8 cellular contexts compared by ENCODE assay signal in the genomic region with DNA sequence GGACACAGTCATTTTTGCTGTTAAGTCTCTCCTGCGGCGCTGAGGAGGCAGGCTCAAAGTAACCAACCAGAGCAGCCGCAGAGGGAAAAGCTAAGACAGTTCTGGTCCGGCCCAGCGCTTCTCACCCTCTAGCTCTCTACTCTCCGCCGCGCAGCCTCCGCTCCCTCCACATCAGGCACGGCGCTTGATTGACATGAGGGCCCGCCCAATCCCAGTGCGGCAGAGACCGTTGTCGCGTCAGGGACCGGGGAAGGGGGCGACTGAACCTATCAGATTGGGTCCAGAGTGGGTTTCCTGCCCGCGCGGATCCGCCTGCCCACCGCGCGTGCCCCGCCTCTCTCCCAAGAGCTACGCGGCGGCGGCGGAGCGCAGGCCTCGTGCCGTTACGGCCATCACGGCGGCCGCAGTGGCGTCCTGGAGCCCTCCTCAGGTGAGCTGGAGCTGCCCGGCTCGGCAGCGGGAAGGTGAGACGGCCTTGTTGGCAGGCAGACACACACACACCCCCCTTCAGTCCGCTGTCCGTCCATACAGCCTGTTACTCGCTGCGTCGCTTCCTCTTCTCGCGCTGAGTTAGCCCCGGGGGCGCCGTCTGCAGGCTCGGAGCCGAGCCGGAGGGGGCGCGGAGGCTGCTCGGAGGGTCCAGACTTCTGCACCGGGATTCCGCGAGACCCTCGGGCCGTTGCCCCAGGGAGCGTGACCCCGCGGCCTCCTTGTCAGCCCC. TPM values are rescaled to one million over a fixed set of nuclear protein-coding genes. Genes with fewer than 3 reads are reported as not detected.
DNase-seq lines count a peak whose midpoint lies in the region; TF ChIP-seq lines count a peak whose summit lies in the region.

A gene (plus strand): TSS at position 319 of the 721 bp plus-strand sequence. CDS start 65,794 bp downstream, outside the sequence.

- peak within 1 kb of the TSS; percentile 82 for H3K4me2 ChIP-seq in neuronal stem cell (ENCODE audit: insufficient read depth, low read length, poor library complexity, severe bottlenecking)

- peak within 1 kb of the TSS; percentile 96 for H2BK120ac ChIP-seq in neuronal stem cell (ENCODE audit: low read depth, low read length)

- H3K14ac ChIP-seq in neuronal stem cell (ENCODE audit: low read length) = peak within 1 kb of the TSS; percentile 94

- H2AK5ac ChIP-seq in neuronal stem cell (ENCODE audit: low read depth, low read length) = no peak within 1 kb of the TSS

- H4K91ac ChIP-seq in neuronal stem cell (ENCODE audit: low read depth, low read length, poor library complexity) = no peak within 1 kb of the TSS

- in situ Hi-C loops in SK-MEL-5 (cut with HindIII; ENCODE audit: low pct_unique_long_range_greater_than_20kb, low sequenced_read_pairs) = no loop called here

- no peak for TF ChIP-seq CTCF in subcutaneous adipose tissue (IDR thresholded peaks at IDR 0.05; ENCODE audit: low read depth)

- peak within 1 kb of the TSS; percentile 99 for H3K18ac ChIP-seq in neuronal stem cell (ENCODE audit: low read length)

- no peaks in the 10 kb centered on the region for H3K27me3 ChIP-seq in neuronal stem cell (ENCODE audit: control insufficient read depth in 3 of 3, insufficient read depth in 3 of 3, low read depth in 1 of 3, low read length in 3 of 3)

- DNase-seq in GM04504 (ENCODE audit: low read depth) = peak; percentile 97
- DNase-seq in HEK293T (ENCODE audit: extremely low spot score) = peak; percentile 94
- DNase-seq in MV-4-11 (lab: John Stamatoyannopoulos, UW) = peak; percentile 96
- DNase-seq in SK-MEL-5 (ENCODE audit: low read depth, low spot score) = peak; percentile 97
- DNase-seq in activated naive CD4-positive, alpha-beta T cell treated with Interleukin-2 at 50 U/mL for 16 hours = peak; percentile 99
- DNase-seq in foreskin melanocyte = peak; percentile 95
- peak; percentile 96 for DNase-seq in neuronal stem cell (ENCODE audit: low spot score)

- peak within 1 kb of the TSS; percentile 99 for H2BK15ac ChIP-seq in neuronal stem cell (ENCODE audit: low read length)

- peak within 1 kb of the TSS; percentile 98 for H2BK5ac ChIP-seq in neuronal stem cell (ENCODE audit: low read length)

- peaks cover 0 to 19% of the 10 kb centered on the region in 2 donors for H3K36me3 ChIP-seq in neuronal stem cell (replicated peaks in 1 of 2; ENCODE audit: control insufficient read depth in 2 of 2, insufficient read depth in 2 of 2, low read length in 2 of 2)

- POLR2A ChIA-PET in HEK293T (lab: Yijun Ruan, JAX) = interaction anchor here (0.8 to 4.2 kb wide), 16 partner anchors 9 to 430 kb away, joined by 3 to 34 read pairs (median 4); a partner anchor contains a TSS

- CTCF ChIA-PET in HEK293T (lab: Yijun Ruan, JAX) = interaction anchor here (0.6 to 2.0 kb wide), 4 partner anchors 100 to 790 kb away, joined by 3 to 7 read pairs (median 5); a partner anchor contains a TSS

- H3K9ac ChIP-seq in neuronal stem cell (ENCODE audit: low read depth, low read length, poor library complexity) = peak within 1 kb of the TSS; percentile 99

- H2AFZ ChIP-seq in neuronal stem cell (ENCODE audit: low read length) = peak within 1 kb of the TSS; percentile 99

- peak within 1 kb of the TSS; percentile 96 to 97 for H3K4me3 ChIP-seq in neuronal stem cell (ENCODE audit: low read length in 2 of 2)

- H3K9me3 ChIP-seq in neuronal stem cell (replicated peaks in 1 of 2; ENCODE audit: control insufficient read depth in 2 of 2, insufficient read depth in 1 of 2, low read depth in 1 of 2, low read length in 2 of 2) = peaks cover 2 to 10% of the 10 kb centered on the region in 2 donors

- no peak within 1 kb of the TSS for H3K4ac ChIP-seq in neuronal stem cell (ENCODE audit: low read length)

- peaks cover 6 to 9% of the 10 kb centered on the region in 2 donors for H3K4me1 ChIP-seq in neuronal stem cell (ENCODE audit: control insufficient read depth in 2 of 2, insufficient read depth in 1 of 2, low read depth in 1 of 2, low read length in 2 of 2)

- peaks cover 2% of the 10 kb centered on the region for H3K79me1 ChIP-seq in neuronal stem cell (ENCODE audit: low read depth, low read length)

- H3K23ac ChIP-seq in neuronal stem cell (ENCODE audit: low read depth, low read length, poor library complexity) = peak within 1 kb of the TSS; percentile 97

- no peak within 1 kb of the TSS for H2BK12ac ChIP-seq in neuronal stem cell (ENCODE audit: low read length)

- no peak within 1 kb of the TSS for H4K8ac ChIP-seq in neuronal stem cell (ENCODE audit: low read depth, low read length)

- H3K27ac ChIP-seq in neuronal stem cell (replicated peaks; ENCODE audit: low read length) = peak within 1 kb of the TSS; percentile 95

- WGBS in neuronal stem cell (ENCODE audit: extremely low coverage in 2 of 2, insufficient read length in 2 of 2, insufficient replicate concordance in 1 of 2), 2 donors = no CpG with 5 or more reads among the region's 67 CpGs

TF ChIP-seq in HEK293T, 16 proteins besides CTCF, POLR2A, EP300 and RAD21:
- TF ChIP-seq HDGF (IDR thresholded peaks at IDR 0.05; ENCODE audit: borderline replicate concordance) (no peak; the same call in 1 of the 2 replicates), L3MBTL2 (conservative IDR thresholded peaks at IDR 0.05) (peak; percentile 87)
- TF ChIP-seq, protein P1, sequence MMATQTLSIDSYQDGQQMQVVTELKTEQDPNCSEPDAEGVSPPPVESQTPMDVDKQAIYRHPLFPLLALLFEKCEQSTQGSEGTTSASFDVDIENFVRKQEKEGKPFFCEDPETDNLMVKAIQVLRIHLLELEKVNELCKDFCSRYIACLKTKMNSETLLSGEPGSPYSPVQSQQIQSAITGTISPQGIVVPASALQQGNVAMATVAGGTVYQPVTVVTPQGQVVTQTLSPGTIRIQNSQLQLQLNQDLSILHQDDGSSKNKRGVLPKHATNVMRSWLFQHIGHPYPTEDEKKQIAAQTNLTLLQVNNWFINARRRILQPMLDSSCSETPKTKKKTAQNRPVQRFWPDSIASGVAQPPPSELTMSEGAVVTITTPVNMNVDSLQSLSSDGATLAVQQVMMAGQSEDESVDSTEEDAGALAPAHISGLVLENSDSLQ (IDR thresholded peaks at IDR 0.05) = peak; percentile 99

RNA-seq across cellular contexts. Expression of the gene that starts here (rescaled TPM):
- total RNA-seq in SK-MEL-5 (2014; rRNA removed; shearing (Covaris generic)) = 40.0 and 43.8 TPM in 2 replicates
- 36.1 and 39.9 TPM in 2 replicates for polyA plus RNA-seq in SK-MEL-5 (2015; cell fraction: cytosol; rRNA removed)
- 18.6 and 20.2 TPM in 2 replicates for polyA plus RNA-seq in SK-MEL-5 (2015; cell fraction: nucleus; rRNA removed)
- 20.9 TPM for polyA plus RNA-seq in neuronal stem cell (2013, experiment 1 of 2)
- 22.2 TPM for polyA plus RNA-seq in neuronal stem cell (2013, experiment 2 of 2)
- 10 to 100 TPM; 62.2 to 97.5 (median 83.9) TPM for total RNA-seq in subcutaneous adipose tissue

Comparison
In these comparisons a context has a peak if more than half of its experiments do, and no peak if none do; other contexts are left out.
1. Peak in every context shown above with its lines: DNase-seq, H3K4me3 ChIP-seq and H3K27ac ChIP-seq.